ENCODE assay signal across 18 cellular contexts in the genomic region with DNA sequence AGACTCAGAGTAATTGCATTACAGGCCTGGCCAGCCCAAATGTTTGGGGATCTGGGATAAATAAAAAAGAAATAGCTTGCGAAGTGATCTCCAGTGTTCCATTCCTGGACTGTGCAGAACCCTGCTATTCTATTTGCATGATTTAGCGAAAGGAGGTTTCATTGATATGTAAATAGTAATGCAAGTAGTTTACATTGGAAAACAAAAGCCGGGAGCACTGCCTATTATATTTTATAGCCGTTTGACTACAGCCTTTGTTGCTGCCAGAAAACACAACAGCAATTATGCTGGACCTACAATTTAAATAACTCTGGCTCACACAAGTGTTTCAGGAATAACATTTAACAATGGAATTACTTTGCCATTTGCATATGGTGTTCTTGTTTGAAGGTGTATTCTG.
DNase-seq lines count a peak whose midpoint lies in the region; ATAC-seq and TF ChIP-seq lines count a peak whose summit lies in the region.
"Had no signal": no experiment of that assay in that cellular context is flagged by ENCODE, and none has a peak within 500 bp of the region (broad histone marks: within the 10 kb centered on the region; RNA-seq: fewer than 3 reads in every experiment).

No MANE protein-coding gene starts in this region.

- CTCF ChIA-PET in activated CD4-positive, alpha-beta T cell treated with anti-CD3 and anti-CD28 coated beads, Interleukin-2, amount 10 ng/mL, durations not matched to agents 7 days and 5 days (lab: Charles Lee): interaction anchor here (1.1 kb wide), 1 partner anchor 10 kb away, joined by 3 read pairs; no protein-coding TSS in a partner anchor
- CTCF ChIA-PET in PC-3 (lab: Charles Lee): no interaction called here

- H3K9me3 Mint-ChIP-seq in activated CD4-positive, alpha-beta T cell treated with anti-CD3 and anti-CD28 coated beads, Interleukin-2, amount 10 ng/mL, durations not matched to agents 7 days and 5 days: peaks cover 34% of the 10 kb centered on the region
- peaks cover 17% of the 10 kb centered on the region for H3K9me3 Mint-ChIP-seq in activated naive CD8-positive, alpha-beta T cell treated with anti-CD3 and anti-CD28 coated beads for 36 hours
- H3K9me3 Mint-ChIP-seq in stimulated activated effector memory CD8-positive, alpha-beta T cell treated with anti-CD3 and anti-CD28 coated beads, Interleukin-12 subunit alpha, Interleukin-12 subunit beta, amount 100 ng/mL, for 72 hours: peaks cover 6% of the 10 kb centered on the region

- H3K36me3 Mint-ChIP-seq in activated CD4-positive, alpha-beta T cell treated with anti-CD3 and anti-CD28 coated beads, Interleukin-2, amount 10 ng/mL, durations not matched to agents 7 days and 5 days (ENCODE audit: low read depth): peaks cover 30% of the 10 kb centered on the region
- H3K36me3 Mint-ChIP-seq in activated naive CD8-positive, alpha-beta T cell treated with anti-CD3 and anti-CD28 coated beads for 36 hours: peaks cover 16% of the 10 kb centered on the region
- H3K36me3 Mint-ChIP-seq in stimulated activated effector memory CD8-positive, alpha-beta T cell treated with anti-CD3 and anti-CD28 coated beads, Interleukin-12 subunit alpha, Interleukin-12 subunit beta, amount 100 ng/mL, for 72 hours: no peaks in the 10 kb centered on the region

- H3K4me2 ChIP-seq in PC-3 (ENCODE audit: low read length): no peak overlapping the region

- H3K9ac ChIP-seq in PC-3 (ENCODE audit: low read length): no peak overlapping the region

- H3K27me3 Mint-ChIP-seq in activated CD4-positive, alpha-beta T cell treated with anti-CD3 and anti-CD28 coated beads, Interleukin-2, amount 10 ng/mL, durations not matched to agents 7 days and 5 days: no peaks in the 10 kb centered on the region
- H3K27me3 Mint-ChIP-seq in activated naive CD8-positive, alpha-beta T cell treated with anti-CD3 and anti-CD28 coated beads for 36 hours: no peaks in the 10 kb centered on the region
- H3K27me3 Mint-ChIP-seq: dendritic cell treated with granulocyte-macrophage colony-stimulating factor and Interleukin-4, amounts not matched to agents 40 ng/mL and 50 ng/mL, for 4 days had no signal

- H2AFZ ChIP-seq in PC-3 (ENCODE audit: low read length): no peak overlapping the region

- intact Hi-C loops in sciatic nerve (cut with DNase I): no loop called here
- intact Hi-C loops in PC-3 (cut with micrococcal nuclease): no loop called here

- no peaks in the 10 kb centered on the region for H3K79me2 ChIP-seq in PC-3 (ENCODE audit: low read length)

- H3K4me3 Mint-ChIP-seq in activated CD4-positive, alpha-beta T cell treated with anti-CD3 and anti-CD28 coated beads, Interleukin-2, amount 10 ng/mL, durations not matched to agents 7 days and 5 days: no peak overlapping the region
- H3K4me3 Mint-ChIP-seq in activated naive CD8-positive, alpha-beta T cell treated with anti-CD3 and anti-CD28 coated beads for 36 hours: no peak overlapping the region
- H3K4me3 Mint-ChIP-seq in stimulated activated effector memory CD8-positive, alpha-beta T cell treated with anti-CD3 and anti-CD28 coated beads, Interleukin-12 subunit alpha, Interleukin-12 subunit beta, amount 100 ng/mL, for 72 hours: no peak overlapping the region
- H3K4me3 Mint-ChIP-seq: CD14-positive monocyte; dendritic cell treated with granulocyte-macrophage colony-stimulating factor and Interleukin-4, amounts not matched to agents 40 ng/mL and 50 ng/mL, for 4 days had no signal

- H4K20me1 ChIP-seq in PC-3 (ENCODE audit: low read length): no peaks in the 10 kb centered on the region

- no peaks in the 10 kb centered on the region for H3K9me3 ChIP-seq in PC-3 (ENCODE audit: low read length)

- peaks cover 53% of the 10 kb centered on the region for H3K27me3 ChIP-seq in PC-3 (ENCODE audit: low read length)
- H3K27me3 ChIP-seq: spleen had no signal

- no peak overlapping the region for H3K4me3 ChIP-seq in PC-3 (ENCODE audit: low read length)
- H3K4me3 ChIP-seq: psoas muscle, spleen had no signal

- no peaks in the 10 kb centered on the region for H3K36me3 ChIP-seq in PC-3 (ENCODE audit: low read depth, low read length)

- ATAC-seq in stimulated activated effector memory CD8-positive, alpha-beta T cell treated with anti-CD3 and anti-CD28 coated beads, Interleukin-12 subunit alpha, Interleukin-12 subunit beta, amount 100 ng/mL, for 72 hours: no peak
- ATAC-seq in sciatic nerve (no peak), PC-3 (no peak), left lobe of liver (no peak)
- ATAC-seq: esophagus mucosa, psoas muscle had no signal

- H3K9me2 ChIP-seq in PC-3 (replicated peaks; ENCODE audit: low read length): no peaks in the 10 kb centered on the region

- peak overlapping the region; percentile 73 for H3K27ac Mint-ChIP-seq in activated CD4-positive, alpha-beta T cell treated with anti-CD3 and anti-CD28 coated beads, Interleukin-2, amount 10 ng/mL, durations not matched to agents 7 days and 5 days
- peak overlapping the region; percentile 70 for H3K27ac Mint-ChIP-seq in activated naive CD8-positive, alpha-beta T cell treated with anti-CD3 and anti-CD28 coated beads for 36 hours
- peak overlapping the region; percentile 78 for H3K27ac Mint-ChIP-seq in stimulated activated effector memory CD8-positive, alpha-beta T cell treated with anti-CD3 and anti-CD28 coated beads, Interleukin-12 subunit alpha, Interleukin-12 subunit beta, amount 100 ng/mL, for 72 hours
- H3K27ac Mint-ChIP-seq: dendritic cell treated with granulocyte-macrophage colony-stimulating factor and Interleukin-4, amounts not matched to agents 40 ng/mL and 50 ng/mL, for 4 days had no signal

- no peak for DNase-seq in activated CD4-positive, alpha-beta T cell treated with anti-CD3 and anti-CD28 coated beads, Interleukin-2, amount 10 ng/mL, durations not matched to agents 7 days and 5 days
- no peak for DNase-seq in activated CD4-positive, alpha-beta T cell treated with anti-CD3 and anti-CD28 coated beads, Interleukin-2, amount 50 U/mL, for 4 hours
- DNase-seq in NCI-H146 (lab: John Stamatoyannopoulos, UW): peak; percentile 32
- DNase-seq in activated naive CD8-positive, alpha-beta T cell treated with anti-CD3 and anti-CD28 coated beads for 36 hours: no peak
- DNase-seq in stimulated activated effector memory CD8-positive, alpha-beta T cell treated with anti-CD3 and anti-CD28 coated beads, Interleukin-12 subunit alpha, Interleukin-12 subunit beta, amount 100 ng/mL, for 72 hours (ENCODE audit: low spot score in 2 of 2): no peak
- DNase-seq in sciatic nerve (ENCODE audit: low spot score): no peak
- no peak for DNase-seq in PC-3
- no peak for DNase-seq in left lobe of liver (ENCODE audit: low spot score)
- DNase-seq: KBM-7, NCI-H1436, NCI-H524 treated with DMSO at 0.1 percent for 48 hours, psoas muscle, spleen, trophoblast cell had no signal

- BruUV-seq in PC-3 (replicated peaks; lab: Mats Ljungman, UMichigan): no TSS peak

- H3K4me1 Mint-ChIP-seq in activated CD4-positive, alpha-beta T cell treated with anti-CD3 and anti-CD28 coated beads, Interleukin-2, amount 10 ng/mL, durations not matched to agents 7 days and 5 days: peaks cover 14% of the 10 kb centered on the region
- peaks cover 6% of the 10 kb centered on the region for H3K4me1 Mint-ChIP-seq in activated naive CD8-positive, alpha-beta T cell treated with anti-CD3 and anti-CD28 coated beads for 36 hours
- peaks cover 7% of the 10 kb centered on the region for H3K4me1 Mint-ChIP-seq in stimulated activated effector memory CD8-positive, alpha-beta T cell treated with anti-CD3 and anti-CD28 coated beads, Interleukin-12 subunit alpha, Interleukin-12 subunit beta, amount 100 ng/mL, for 72 hours

- H3K27ac ChIP-seq in PC-3 (ENCODE audit: low read length): no peak overlapping the region
- H3K27ac ChIP-seq: HL-60, psoas muscle had no signal

- no peaks in the 10 kb centered on the region for H3F3A ChIP-seq in PC-3 (ENCODE audit: low read length, unreplicated experiment)

- POLR2A ChIA-PET in activated CD4-positive, alpha-beta T cell treated with anti-CD3 and anti-CD28 coated beads, Interleukin-2, amount 10 ng/mL, durations not matched to agents 7 days and 5 days (lab: Charles Lee): no interaction called here
- POLR2A ChIA-PET in PC-3 (lab: Charles Lee; ENCODE audit: unreplicated experiment): no interaction called here

- no peak for TF ChIP-seq CTCF in PC-3 (conservative IDR thresholded peaks at IDR 0.05; ENCODE audit: low read depth, low read length)

- no peaks in the 10 kb centered on the region for H3K4me1 ChIP-seq in PC-3 (ENCODE audit: insufficient read depth, low read length)
- H3K4me1 ChIP-seq: psoas muscle had no signal
